In the genomic region with DNA sequence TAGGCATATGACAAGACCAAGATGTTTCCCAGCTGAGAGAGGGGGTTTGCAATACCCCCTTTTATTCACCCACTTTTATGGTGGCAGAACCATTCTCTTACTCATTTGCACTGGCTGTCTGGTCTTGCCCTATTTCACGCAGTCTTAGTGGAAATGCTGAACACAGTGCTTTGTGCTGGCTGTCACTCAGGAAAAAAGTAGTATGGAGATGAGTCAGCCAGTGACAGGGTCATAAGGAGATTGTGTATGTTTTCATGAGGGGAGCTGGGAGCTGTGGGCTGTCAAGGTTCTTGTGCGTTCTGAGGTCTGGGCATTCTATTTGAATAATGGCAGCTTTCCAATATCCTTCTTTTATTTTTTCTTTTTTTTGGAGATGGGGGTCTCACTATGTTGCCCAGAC, we compare ENCODE assay signal across 23 cellular contexts. TPM values are rescaled to one million over a fixed set of nuclear protein-coding genes. Genes with fewer than 3 reads are reported as not detected.
DNase-seq lines count a peak whose midpoint lies in the region; ATAC-seq, FAIRE-seq and TF ChIP-seq lines count a peak whose summit lies in the region.
"Had no signal": no experiment of that assay in that cellular context is flagged by ENCODE, and none has a peak within 500 bp of the region (broad histone marks: within the 10 kb centered on the region; RNA-seq: fewer than 3 reads in every experiment).

No MANE protein-coding gene starts in this region.

- no peak for TF ChIP-seq RAD21 in IMR-90 (IDR thresholded peaks at IDR 0.05; ENCODE audit: low read length)

- peak overlapping the region in 1 of 2 experiments; percentile 58; a peak in 2 of 4 replicates for H4K8ac ChIP-seq in IMR-90 (ENCODE audit: low read depth in 2 of 2, low read length in 2 of 2)

- H3K36me3 ChIP-seq in IMR-90 (ENCODE audit: control insufficient read depth, insufficient read depth, low read length) (no peaks in the 10 kb centered on the region), left lung (no peaks in the 10 kb centered on the region), endodermal cell (ENCODE audit: control insufficient read depth, insufficient read depth, low read length) (no peaks in the 10 kb centered on the region)
- H3K36me3 ChIP-seq: ascending aorta, spleen had no signal

- no peak overlapping the region for H3K56ac ChIP-seq in IMR-90 (ENCODE audit: extremely low read depth, insufficient read depth, low read length)

- peaks cover 9% of the 10 kb centered on the region for H3K9me1 ChIP-seq in IMR-90 (ENCODE audit: insufficient read depth, low read length)

- H2BK20ac ChIP-seq in IMR-90 (ENCODE audit: low read depth, low read length) = 0 out of 2 replicates have a peak overlapping the region, but pooled peaks have one; percentile 75

- peak overlapping the region; percentile 78 for H2BK120ac ChIP-seq in IMR-90 (ENCODE audit: low read depth, low read length)

- H3K27ac Mint-ChIP-seq in endodermal cell = no peak overlapping the region
- no peak overlapping the region for H3K27ac Mint-ChIP-seq in type B pancreatic cell
- H3K27ac Mint-ChIP-seq: CD4-positive, alpha-beta T cell had no signal

- dilution Hi-C loops in IMR-90 (cut with HindIII; ENCODE audit: low sequenced_read_pairs, unreplicated experiment) = no loop called here

- no peaks in the 10 kb centered on the region for H3K36me3 Mint-ChIP-seq in endodermal cell (ENCODE audit: low read depth)
- H3K36me3 Mint-ChIP-seq in type B pancreatic cell = no peaks in the 10 kb centered on the region

- no peak overlapping the region for H2BK5ac ChIP-seq in IMR-90 (ENCODE audit: low read depth, low read length, poor library complexity, severe bottlenecking)

- peak overlapping the region; percentile 52; the same call in 1 of the 3 replicates for H2BK15ac ChIP-seq in IMR-90 (ENCODE audit: low read depth, low read length)

- H4K5ac ChIP-seq in IMR-90 (ENCODE audit: low read depth, low read length) = no peak overlapping the region

- no TSS peak for BruUV-seq in IMR-90 (replicated peaks; lab: Mats Ljungman, UMichigan)

- no peak for TF ChIP-seq POLR2A in GM12892 (IDR thresholded peaks at IDR 0.05; ENCODE audit: low read depth, low read length)
- no peak for TF ChIP-seq POLR2A in IMR-90 (IDR thresholded peaks at IDR 0.05; ENCODE audit: low read depth, low read length)

- peak; percentile 71 for FAIRE-seq in GM12892 (lab: Jason Lieb, UNC)
- FAIRE-seq: TTC549 had no signal

- H3K23ac ChIP-seq in IMR-90 (ENCODE audit: low read depth, low read length) = peak overlapping the region; percentile 8; the same call in 1 of the 2 replicates

- no peak overlapping the region for H3K4me3 Mint-ChIP-seq in endodermal cell
- H3K4me3 Mint-ChIP-seq in type B pancreatic cell = no peak overlapping the region
- H3K4me3 Mint-ChIP-seq: CD4-positive, alpha-beta T cell; neural crest cell had no signal

- H3K9ac ChIP-seq in IMR-90 (ENCODE audit: low read depth, low read length) = no peak overlapping the region
- H3K9ac ChIP-seq in endodermal cell (ENCODE audit: extremely low read depth, low read length, poor library complexity, severe bottlenecking) = no peak overlapping the region

- H3K4me3 ChIP-seq in IMR-90 (ENCODE audit: insufficient read depth, low read depth, low read length) (no peak overlapping the region), cardiac fibroblast (replicated peaks in 1 of 2; ENCODE audit: low read depth in 2 of 2, low read length in 2 of 2) (no peak overlapping the region), left lung (no peak overlapping the region), endodermal cell (ENCODE audit: low read length) (no peak overlapping the region)
- H3K4me3 ChIP-seq: ascending aorta, coronary artery, mucosa of descending colon, spleen had no signal

- in situ Hi-C loops in IMR-90 (cut with MboI; ENCODE audit: low sequenced_read_pairs) = no loop called here

- ATAC-seq in IMR-90 (ENCODE audit: low read depth) (peak; percentile 80), left lung (peak; percentile 37)
- ATAC-seq: left lobe of liver, mucosa of descending colon had no signal

- H3K27ac ChIP-seq in IMR-90 (ENCODE audit: insufficient read depth, low read length) (no peak overlapping the region), left lung (no peak overlapping the region), endodermal cell (ENCODE audit: low read depth, low read length) (no peak overlapping the region)
- H3K27ac ChIP-seq: ascending aorta, coronary artery, spleen had no signal

- H3K79me1 ChIP-seq in IMR-90 (ENCODE audit: low read depth in 1 of 2, low read length in 2 of 2) = no peaks in the 10 kb centered on the region

- no peak overlapping the region for H4K91ac ChIP-seq in IMR-90 (ENCODE audit: insufficient read depth, low read depth, low read length)

- no peak overlapping the region for H2AK9ac ChIP-seq in IMR-90 (replicated peaks; ENCODE audit: low read depth, low read length, poor library complexity)

- intact Hi-C loops in IMR-90 (cut with micrococcal nuclease) = no loop called here
- intact Hi-C loops in left lung (cut with DNase I) = loop anchor here in 1 of 2 donors (10.0 kb wide), 1 partner anchor 46 kb away; no protein-coding TSS in a partner anchor

- H2AFZ ChIP-seq in IMR-90 (replicated peaks; ENCODE audit: low read length, poor library complexity) = peak overlapping the region; percentile 12

- peak overlapping the region; percentile 73; the same call in 1 of the 2 replicates for H3K4ac ChIP-seq in IMR-90 (ENCODE audit: low read depth, low read length)

- POLR2A ChIA-PET in IMR-90 (lab: Charles Lee; ENCODE audit: unreplicated experiment) = no interaction called here

- H3K14ac ChIP-seq in IMR-90 (replicated peaks; ENCODE audit: low read depth, low read length) = peak overlapping the region; percentile 64; the same call in 1 of the 2 replicates

- H3K27me3 Mint-ChIP-seq in endodermal cell (ENCODE audit: insufficient read depth) = no peaks in the 10 kb centered on the region
- H3K27me3 Mint-ChIP-seq in type B pancreatic cell = peaks cover 14% of the 10 kb centered on the region

- no peak overlapping the region for H3K4me2 ChIP-seq in IMR-90 (ENCODE audit: low read depth, low read length)

- CTCF ChIA-PET in IMR-90 (lab: Yijun Ruan, JAX) = interaction anchor here (1.2 kb wide), 1 partner anchor 11 kb away, joined by 5 read pairs; the partner anchor contains the start of gene CNRIP1

- H3K4me1 ChIP-seq in IMR-90 (ENCODE audit: control insufficient read depth, insufficient read depth, low read length) (peaks cover 4% of the 10 kb centered on the region), left lung (no peaks in the 10 kb centered on the region), endodermal cell (ENCODE audit: control insufficient read depth, insufficient read depth, low read length) (no peaks in the 10 kb centered on the region)
- H3K4me1 ChIP-seq: ascending aorta, spleen had no signal

- no peak overlapping the region for H2AK5ac ChIP-seq in IMR-90 (ENCODE audit: low read depth, low read length)

- no peaks in the 10 kb centered on the region for H3K27me3 ChIP-seq in IMR-90 (ENCODE audit: control insufficient read depth, insufficient read depth, low read length)
- peaks cover 0 to 7% of the 10 kb centered on the region in 2 donors for H3K27me3 ChIP-seq in left lung
- peaks cover 14% of the 10 kb centered on the region for H3K27me3 ChIP-seq in endodermal cell (ENCODE audit: control insufficient read depth, insufficient read depth, low read length, poor library complexity, severe bottlenecking)
- H3K27me3 ChIP-seq: ascending aorta had no signal

- no peak overlapping the region for H3K18ac ChIP-seq in IMR-90 (ENCODE audit: low read depth, low read length)

- no peaks in the 10 kb centered on the region for H4K20me1 ChIP-seq in IMR-90 (ENCODE audit: insufficient read depth, low read length)

- no peaks in the 10 kb centered on the region for H3K9me3 Mint-ChIP-seq in endodermal cell
- H3K9me3 Mint-ChIP-seq in type B pancreatic cell = no peaks in the 10 kb centered on the region
- H3K9me3 Mint-ChIP-seq: CD4-positive, alpha-beta T cell; neural crest cell had no signal

- TF ChIP-seq CTCF in IMR-90 (conservative IDR thresholded peaks at IDR 0.05; ENCODE audit: low read depth, low read length) = no peak
- no peak for TF ChIP-seq CTCF in cardiac fibroblast (IDR thresholded peaks at IDR 0.05; ENCODE audit: low read depth, low read length)
- TF ChIP-seq CTCF in left lung (IDR thresholded peaks at IDR 0.05) = no peak
- no peak for TF ChIP-seq CTCF in endodermal cell (conservative IDR thresholded peaks at IDR 0.05)
- TF ChIP-seq CTCF in type B pancreatic cell (conservative IDR thresholded peaks at IDR 0.05) = no peak

- no peak for DNase-seq in GM12892 (ENCODE audit: insufficient read length)
- peak; percentile 57 for DNase-seq in IMR-90
- DNase-seq in cardiac fibroblast (ENCODE audit: low read depth in 2 of 2) = peak; percentile 7 to 27
- DNase-seq in left lung = no peak
- no peak for DNase-seq in globus pallidus (ENCODE audit: low spot score)
- no peak for DNase-seq in endodermal cell
- no peak for DNase-seq in type B pancreatic cell (ENCODE audit: extremely low spot score, unreplicated experiment)
- DNase-seq: activated CD4-positive, alpha-beta T cell treated with anti-CD3 and anti-CD28 coated beads for 4 hours; activated CD8-positive, alpha-beta memory T cell treated with anti-CD3 and anti-CD28 coated beads, Interleukin-2, amount 50 U/mL, for 48 hours; activated naive CD4-positive, alpha-beta T cell; CD4-positive, alpha-beta T cell; DMS153; GOT3; mucosa of descending colon; NCI-H1417; NCI-H526; SHP77 treated with DMSO at 0.1 percent for 48 hours; spleen had no signal

- WGBS in IMR-90 (ENCODE audit: extremely low coverage in 2 of 2, insufficient read length in 1 of 2), 2 experiments = no CpG with 5 or more reads among the region's 2 CpGs
- 76% methylated on average over 2 of the region's 2 CpGs; no CpG with 5 or more reads in 1 of the 2 experiments for WGBS in endodermal cell (ENCODE audit: insufficient coverage in 1 of 2, insufficient read length in 1 of 2), 2 experiments

- no peaks in the 10 kb centered on the region for H3K4me1 Mint-ChIP-seq in endodermal cell
- no peaks in the 10 kb centered on the region for H3K4me1 Mint-ChIP-seq in type B pancreatic cell (ENCODE audit: unreplicated experiment)
- H3K4me1 Mint-ChIP-seq: neural crest cell had no signal

- H3K9me3 ChIP-seq in IMR-90 (ENCODE audit: control insufficient read depth, insufficient read depth, low read length) (no peaks in the 10 kb centered on the region), left lung (no peaks in the 10 kb centered on the region), endodermal cell (ENCODE audit: control insufficient read depth, low read length) (no peaks in the 10 kb centered on the region)
- H3K9me3 ChIP-seq: ascending aorta, mucosa of descending colon, spleen had no signal

RNA-seq across cellular contexts. Expression of gene CNRIP1, which starts 10.9 kb away (rescaled TPM):
- not detected for polyA plus RNA-seq in GM12892 (2012; ENCODE audit: missing spikeins)
- total RNA-seq in IMR-90 (2012; rRNA removed) = 23.3 and 25.6 TPM in 2 replicates
- polyA plus RNA-seq in IMR-90 (2012; rRNA removed) = 32.6 and 32.7 TPM in 2 replicates
- 20.4 and 21.8 TPM in 2 replicates for polyA plus RNA-seq in IMR-90 (2012; cell fraction: cytosol; rRNA removed)
- polyA plus RNA-seq in IMR-90 (2012; cell fraction: nucleus; rRNA removed; ENCODE audit: low replicate concordance) = 9.9 and 22.0 TPM in 2 replicates
- total RNA-seq in left lung = 10 to 100 TPM; 16.9 to 20.1 TPM
- under 1 TPM in 1 of 2 donors, not detected in 1; 0.57 TPM for total RNA-seq in endodermal cell
- 2.8 TPM for polyA plus RNA-seq in endodermal cell (2013, experiment 1 of 2)
- 2.9 TPM for polyA plus RNA-seq in endodermal cell (2013, experiment 2 of 2)
- total RNA-seq in type B pancreatic cell (ENCODE audit: low replicate concordance) = 0.36 and 15.0 TPM in 2 replicates
- total RNA-seq: CD4-positive, alpha-beta T cell had no signal

RNA-seq across cellular contexts. Expression of gene PLEK, which starts 34.4 kb away (rescaled TPM):
- polyA plus RNA-seq in GM12892 (2012; ENCODE audit: missing spikeins) = 310 TPM
- total RNA-seq in IMR-90 (2012; rRNA removed) (under 0.01 TPM in 1 of 2 replicates, not detected in the other), left lung (10 to 100 TPM; 20.2 to 67.3 TPM), endodermal cell (not detected), type B pancreatic cell (ENCODE audit: low replicate concordance) (not detected in 2 replicates)
- 0.03 TPM in 1 of 2 replicates, not detected in the other for polyA plus RNA-seq in IMR-90 (2012; rRNA removed)
- not detected in 2 replicates for polyA plus RNA-seq in IMR-90 (2012; cell fraction: cytosol; rRNA removed)
- polyA plus RNA-seq in IMR-90 (2012; cell fraction: nucleus; rRNA removed; ENCODE audit: low replicate concordance) = 0.02 and 0.11 TPM in 2 replicates
- not detected for polyA plus RNA-seq in endodermal cell (2013, experiment 1 of 2)
- not detected for polyA plus RNA-seq in endodermal cell (2013, experiment 2 of 2)
- total RNA-seq: neural crest cell had no signal

Comparison
In these comparisons a context has a peak if more than half of its experiments do, and no peak if none do; other contexts are left out.
1. DNase-seq: peak in IMR-90 (single experiment) and cardiac fibroblast (2 of 2); none in GM12892 (single experiment), left lung (0 of 2), globus pallidus (single experiment), endodermal cell (single experiment) and type B pancreatic cell (single experiment).
2. RNA of gene PLEK, which starts 34.4 kb away (total RNA-seq): 20.2 to 67.3 TPM in left lung; not detected in type B pancreatic cell, under 0.01 TPM in IMR-90 and not detected in endodermal cell; every median in the first group is over 10 times any median in the second.